8 cellular contexts compared by ENCODE assay signal in the genomic region with DNA sequence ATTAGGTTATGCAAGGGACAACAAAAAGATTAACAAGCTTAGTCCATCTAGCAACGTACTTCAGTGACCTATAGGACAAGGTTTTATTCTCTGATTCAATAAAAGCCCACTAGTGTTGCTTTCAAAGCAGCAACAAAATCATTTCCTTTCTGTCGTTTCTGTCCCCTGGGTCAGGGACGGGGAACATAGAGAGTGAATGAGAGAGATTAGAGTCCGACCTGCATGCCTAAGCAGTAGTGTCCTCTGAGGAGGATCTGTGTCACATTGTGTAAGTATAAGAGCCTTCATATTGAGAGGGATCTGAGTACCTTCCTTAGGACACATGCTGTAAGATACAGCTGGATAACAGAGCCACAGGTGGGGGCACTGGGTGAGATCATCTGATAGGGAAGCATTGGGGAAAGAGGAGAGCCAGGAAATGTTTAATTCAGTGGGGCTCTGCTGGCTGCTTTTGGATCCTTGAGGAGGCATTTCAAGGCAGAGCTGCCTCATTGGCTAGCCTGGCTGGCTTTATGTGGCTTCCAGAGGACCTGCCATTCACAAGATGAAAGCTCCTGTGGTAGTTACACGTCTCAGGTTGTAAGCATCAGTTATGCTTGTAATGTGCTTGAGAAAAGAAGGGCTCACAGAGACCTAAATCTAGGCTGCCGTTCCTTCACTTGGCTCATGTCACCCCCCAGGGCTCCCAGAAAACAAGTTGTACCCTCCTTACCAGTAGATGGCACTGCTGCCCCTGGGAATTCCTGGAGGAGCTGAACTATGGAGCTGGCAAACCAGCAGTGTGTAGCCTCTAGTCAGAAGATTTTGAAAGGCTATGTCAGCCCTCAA. TPM values are rescaled to one million over a fixed set of nuclear protein-coding genes. Genes with fewer than 3 reads are reported as not detected.
DNase-seq lines count a peak whose midpoint lies in the region; ATAC-seq and TF ChIP-seq lines count a peak whose summit lies in the region.

No MANE protein-coding gene starts in this region.

- CTCF ChIA-PET in activated CD4-positive, alpha-beta T cell treated with anti-CD3 and anti-CD28 coated beads, Interleukin-2, amount 10 ng/mL, durations not matched to agents 7 days and 5 days (lab: Charles Lee) = interaction anchor here (1.3 kb wide), 1 partner anchor 207 kb away, joined by 3 read pairs; no protein-coding TSS in a partner anchor

- H3K27ac ChIP-seq in body of pancreas (no peak overlapping the region), iPS DF 6.9 (ENCODE audit: low read length) (no peak overlapping the region)

- DNase-seq in activated CD4-positive, alpha-beta T cell treated with anti-CD3 and anti-CD28 coated beads, Interleukin-2, amount 10 ng/mL, durations not matched to agents 7 days and 5 days = peak; percentile 23
- no peak for DNase-seq in activated CD4-positive, alpha-beta T cell treated with anti-CD3 and anti-CD28 coated beads, Interleukin-2, amount 50 U/mL, for 1 hour
- DNase-seq in HK-2 (ENCODE audit: unreplicated experiment) (peak; percentile 79), NCI-H69 (lab: John Stamatoyannopoulos, UW) (peak; percentile 90), body of pancreas (peak; percentile 73 to 77 (median 75)), iPS DF 6.9 (ENCODE audit: low read depth, low spot score) (peak; percentile 52), smooth muscle cell of the brain vasculature (ENCODE audit: low read depth, low spot score) (peak; percentile 64)

- H3K9me3 Mint-ChIP-seq in activated CD4-positive, alpha-beta T cell treated with anti-CD3 and anti-CD28 coated beads, Interleukin-2, amount 10 ng/mL, durations not matched to agents 7 days and 5 days = no peaks in the 10 kb centered on the region

- H3K27me3 ChIP-seq in body of pancreas (no peaks in the 10 kb centered on the region), iPS DF 6.9 (ENCODE audit: control insufficient read depth, insufficient read depth, low read length) (no peaks in the 10 kb centered on the region; the same call in 1 of the 2 replicates)

- ATAC-seq in body of pancreas (peak; percentile 74), GM21528 (IDR thresholded peaks at IDR 0.05; ENCODE audit: low FRiP score, unreplicated experiment) (no peak)

- no peaks in the 10 kb centered on the region for H3K36me3 ChIP-seq in body of pancreas (replicated peaks in 1 of 2; ENCODE audit: insufficient read depth in 1 of 2, low read depth in 2 of 2)
- H3K36me3 ChIP-seq in iPS DF 6.9 (ENCODE audit: control insufficient read depth, insufficient read depth, low read length) = no peaks in the 10 kb centered on the region; the same call in 1 of the 2 replicates

- H3K27ac Mint-ChIP-seq in activated CD4-positive, alpha-beta T cell treated with anti-CD3 and anti-CD28 coated beads, Interleukin-2, amount 10 ng/mL, durations not matched to agents 7 days and 5 days = no peak overlapping the region

- 9 to 15% methylated on average over 6 of the region's 6 CpGs for WGBS in body of pancreas, 2 donors
- no CpG with 5 or more reads among the region's 6 CpGs for WGBS in iPS DF 6.9 (ENCODE audit: insufficient coverage, insufficient read length)

- H3K4me3 ChIP-seq in body of pancreas (no peak overlapping the region), iPS DF 6.9 (ENCODE audit: low read length) (no peak overlapping the region)

- peaks cover 51% of the 10 kb centered on the region for H3K27me3 Mint-ChIP-seq in activated CD4-positive, alpha-beta T cell treated with anti-CD3 and anti-CD28 coated beads, Interleukin-2, amount 10 ng/mL, durations not matched to agents 7 days and 5 days

- no peak for TF ChIP-seq POLR2A in body of pancreas (IDR thresholded peaks at IDR 0.05)

- TF ChIP-seq CTCF in body of pancreas (IDR thresholded peaks at IDR 0.05) = peak; percentile 64 to 80 (median 74)

- POLR2A ChIA-PET in activated CD4-positive, alpha-beta T cell treated with anti-CD3 and anti-CD28 coated beads, Interleukin-2, amount 10 ng/mL, durations not matched to agents 7 days and 5 days (lab: Charles Lee) = no interaction called here

- H3K4me1 ChIP-seq in body of pancreas (peaks cover 18% of the 10 kb centered on the region), iPS DF 6.9 (ENCODE audit: control insufficient read depth, insufficient read depth, low read length) (peaks cover 2% of the 10 kb centered on the region; the same call in 1 of the 2 replicates)

- H3K36me3 Mint-ChIP-seq in activated CD4-positive, alpha-beta T cell treated with anti-CD3 and anti-CD28 coated beads, Interleukin-2, amount 10 ng/mL, durations not matched to agents 7 days and 5 days (ENCODE audit: low read depth) = no peaks in the 10 kb centered on the region

- no peaks in the 10 kb centered on the region for H3K9me3 ChIP-seq in body of pancreas
- H3K9me3 ChIP-seq in iPS DF 6.9 (ENCODE audit: control insufficient read depth, insufficient read depth, low read length) = no peaks in the 10 kb centered on the region

- H3K4me1 Mint-ChIP-seq in activated CD4-positive, alpha-beta T cell treated with anti-CD3 and anti-CD28 coated beads, Interleukin-2, amount 10 ng/mL, durations not matched to agents 7 days and 5 days = peaks cover 5% of the 10 kb centered on the region

- intact Hi-C loops in body of pancreas (cut with DNase I) = no loop called here

- no peak overlapping the region for H3K4me3 Mint-ChIP-seq in activated CD4-positive, alpha-beta T cell treated with anti-CD3 and anti-CD28 coated beads, Interleukin-2, amount 10 ng/mL, durations not matched to agents 7 days and 5 days

RNA-seq across cellular contexts. Expression of a gene that starts 2.7 kb away (rescaled TPM):
- total RNA-seq in activated CD4-positive, alpha-beta T cell treated with anti-CD3 and anti-CD28 coated beads, Interleukin-2, amount 10 ng/mL, durations not matched to agents 7 days and 5 days = not detected
- 1 to 10 TPM in 1 of 2 donors, not detected in 1; 1.6 TPM for total RNA-seq in body of pancreas
